In genomic region chr2:47077442-47078117, GRCh38 we compare ENCODE assay signal across 12 cellular contexts.
DNase-seq lines count a peak whose midpoint lies in the region; ATAC-seq and TF ChIP-seq lines count a peak whose summit lies in the region.
"Had no signal": no experiment of that assay in that cellular context is flagged by ENCODE, and none has a peak within 500 bp of the region (broad histone marks: within the 10 kb centered on the region; RNA-seq: fewer than 3 reads in every experiment).

No MANE protein-coding gene starts in this region.

- TF ChIP-seq CTCF in Calu3 (IDR thresholded peaks at IDR 0.05; ENCODE audit: unreplicated experiment) (no peak), RWPE2 (IDR thresholded peaks at IDR 0.05; ENCODE audit: poor library complexity, severe bottlenecking) (no peak), fibroblast of lung (conservative IDR thresholded peaks at IDR 0.05 in 1 of 2, IDR thresholded peaks at IDR 0.05 in 1 of 2; ENCODE audit: low read depth in 1 of 2, low read length in 2 of 2) (no peak)

- ATAC-seq in RWPE2 (ENCODE audit: low read depth) (no peak), GM19035 (IDR thresholded peaks at IDR 0.05; ENCODE audit: unreplicated experiment) (no peak), GM21825 (IDR thresholded peaks at IDR 0.05; ENCODE audit: unreplicated experiment) (no peak)

- H3K4me3 ChIP-seq in RWPE2 (ENCODE audit: severe bottlenecking), result no peak overlapping the region
- H3K4me3 ChIP-seq in fibroblast of lung (replicated peaks in 1 of 4; ENCODE audit: control extremely low read depth in 1 of 4, insufficient read depth in 1 of 4, low read depth in 3 of 4, low read length in 4 of 4), result no peak overlapping the region
- no peak overlapping the region for H3K4me3 ChIP-seq in skeletal muscle tissue (ENCODE audit: low read length in 3 of 3)

- H3K4me2 ChIP-seq in fibroblast of lung (ENCODE audit: extremely low read depth, insufficient read depth, low read length), result no peak overlapping the region

- TSS peak; percentile 82 for BruUV-seq in Calu3 (replicated peaks; lab: Mats Ljungman, UMichigan)

- H3K27me3 Mint-ChIP-seq in Calu3 (ENCODE audit: unreplicated experiment), result no peaks in the 10 kb centered on the region
- H3K27me3 Mint-ChIP-seq: CD8-positive, alpha-beta memory T cell had no signal

- no peak overlapping the region for H2AFZ ChIP-seq in fibroblast of lung (ENCODE audit: low read length)

- no peaks in the 10 kb centered on the region for H3K36me3 ChIP-seq in RWPE2 (ENCODE audit: low read depth)
- peaks cover 11% of the 10 kb centered on the region for H3K36me3 ChIP-seq in fibroblast of lung (ENCODE audit: control insufficient read depth, insufficient read depth, low read length)
- peaks cover 0 to 4% (median 0%) of the 10 kb centered on the region in 3 donors for H3K36me3 ChIP-seq in skeletal muscle tissue (ENCODE audit: control insufficient read depth in 3 of 3, insufficient read depth in 3 of 3, low read length in 3 of 3)

- H3K27ac Mint-ChIP-seq in Calu3 (ENCODE audit: unreplicated experiment), result peak overlapping the region; percentile 94

- H3K9ac ChIP-seq in fibroblast of lung (ENCODE audit: insufficient read depth, low read length) (peak overlapping the region; percentile 34), skeletal muscle tissue (ENCODE audit: low read depth in 1 of 3, low read length in 3 of 3) (no peak overlapping the region)

- DNase-seq in Calu3 (no peak), RWPE2 (ENCODE audit: low spot score) (no peak), fibroblast of lung (ENCODE audit: low read depth in 2 of 2) (no peak), A172 (ENCODE audit: low spot score) (no peak), mucosa of gallbladder (ENCODE audit: low spot score) (no peak)
- DNase-seq: activated CD8-positive, alpha-beta memory T cell treated with anti-CD3 and anti-CD28 coated beads, Interleukin-2, amount 50 U/mL, for 48 hours; CD8-positive, alpha-beta memory T cell; T-helper 1 cell had no signal

- peaks cover 60% of the 10 kb centered on the region for H3K36me3 Mint-ChIP-seq in Calu3 (ENCODE audit: insufficient read depth, unreplicated experiment)

- H3K4me1 ChIP-seq in RWPE2 (ENCODE audit: insufficient read depth, poor library complexity, severe bottlenecking) (peaks cover 15% of the 10 kb centered on the region), fibroblast of lung (ENCODE audit: control insufficient read depth, extremely low read depth, insufficient read depth, low read length) (peaks cover 33% of the 10 kb centered on the region), skeletal muscle tissue (ENCODE audit: control insufficient read depth in 3 of 3, insufficient read depth in 3 of 3, low read length in 3 of 3) (peaks cover 41 to 48% (median 46%) of the 10 kb centered on the region in 3 donors)

- no peaks in the 10 kb centered on the region for H3K9me3 ChIP-seq in RWPE2 (ENCODE audit: severe bottlenecking)
- no peaks in the 10 kb centered on the region for H3K9me3 ChIP-seq in fibroblast of lung (ENCODE audit: control insufficient read depth, insufficient read depth, low read depth, low read length)
- H3K9me3 ChIP-seq in skeletal muscle tissue (ENCODE audit: control insufficient read depth in 3 of 3, low read length in 3 of 3), result no peaks in the 10 kb centered on the region
- H3K9me3 ChIP-seq: neutrophil had no signal

- no peaks in the 10 kb centered on the region for H3K79me2 ChIP-seq in fibroblast of lung (ENCODE audit: control insufficient read depth, insufficient read depth, low read length)

- H3K9me3 Mint-ChIP-seq in Calu3 (ENCODE audit: low read depth, unreplicated experiment), result no peaks in the 10 kb centered on the region
- H3K9me3 Mint-ChIP-seq: CD8-positive, alpha-beta memory T cell had no signal

- H3K27ac ChIP-seq in RWPE2 (ENCODE audit: poor library complexity, severe bottlenecking), result peak overlapping the region; percentile 87
- peak overlapping the region; percentile 97 for H3K27ac ChIP-seq in fibroblast of lung (ENCODE audit: insufficient read depth, low read length)
- H3K27ac ChIP-seq in skeletal muscle tissue (ENCODE audit: low read depth, low read length), result peak overlapping the region; percentile 41
- H3K27ac ChIP-seq: neutrophil had no signal

- H3K27me3 ChIP-seq in RWPE2 (ENCODE audit: insufficient read depth, poor library complexity, severe bottlenecking), result no peaks in the 10 kb centered on the region
- H3K27me3 ChIP-seq in fibroblast of lung (ENCODE audit: control insufficient read depth, insufficient read depth, low read length), result no peaks in the 10 kb centered on the region
- no peaks in the 10 kb centered on the region for H3K27me3 ChIP-seq in skeletal muscle tissue (ENCODE audit: control insufficient read depth in 3 of 3, insufficient read depth in 3 of 3, low read length in 3 of 3)

- peaks cover 82% of the 10 kb centered on the region for H3K4me1 Mint-ChIP-seq in Calu3 (ENCODE audit: low read depth, unreplicated experiment)

- peak overlapping the region; percentile 42 for H3K4me3 Mint-ChIP-seq in Calu3 (ENCODE audit: low read depth, unreplicated experiment)
- H3K4me3 Mint-ChIP-seq: CD8-positive, alpha-beta memory T cell had no signal

- H4K20me1 ChIP-seq in fibroblast of lung (ENCODE audit: control insufficient read depth, extremely low read depth, insufficient read depth, low read length), result no peaks in the 10 kb centered on the region

- CTCF ChIA-PET in Calu3 (lab: Charles Lee), result interaction anchor here (0.8 to 1.7 kb wide), 4 partner anchors 9 to 246 kb away, joined by 3 to 7 read pairs (median 4); no protein-coding TSS in a partner anchor

- intact Hi-C loops in Calu3 (cut with micrococcal nuclease; ENCODE audit: unreplicated experiment), result loop anchor here (1.0 to 5.0 kb wide), 5 partner anchors 35 to 235 kb away; no protein-coding TSS in a partner anchor

Comparison
In these comparisons a context has a peak if more than half of its experiments do, and no peak if none do; other contexts are left out.
1. H3K27ac ChIP-seq: peak in every context shown above with its lines; median percentile 97 in fibroblast of lung; 87 in RWPE2; 41 in skeletal muscle tissue.